Comparison of ENCODE assay signal across 9 cellular contexts in genomic region chr16:57093845-57094564, GRCh38. TPM values are rescaled to one million over a fixed set of nuclear protein-coding genes. Genes with fewer than 3 reads are reported as not detected.
DNase-seq lines count a peak whose midpoint lies in the region; ATAC-seq and TF ChIP-seq lines count a peak whose summit lies in the region.
"Had no signal": no experiment of that assay in that cellular context is flagged by ENCODE, and none has a peak within 500 bp of the region (broad histone marks: within the 10 kb centered on the region; RNA-seq: fewer than 3 reads in every experiment).

No MANE protein-coding gene starts in this region.

- DNase-seq in CD4-positive, alpha-beta memory T cell, result no peak
- DNase-seq in NB4 (ENCODE audit: low read depth), result no peak
- DNase-seq in endodermal cell, result no peak
- no peak for DNase-seq in HPDE6-E6E7 (ENCODE audit: extremely low spot score)
- no peak for DNase-seq in Karpas-422
- DNase-seq: NCI-H2081 treated with DMSO at 0.1 percent for 48 hours had no signal

- H3K4me1 Mint-ChIP-seq in CD4-positive, alpha-beta memory T cell, result peaks cover 2 to 19% (median 10%) of the 10 kb centered on the region in 4 donors
- peaks cover 8% of the 10 kb centered on the region for H3K4me1 Mint-ChIP-seq in endodermal cell

- H3K9me3 Mint-ChIP-seq in CD4-positive, alpha-beta memory T cell, result peaks cover 0 to 4% (median 0%) of the 10 kb centered on the region in 8 donors
- H3K9me3 Mint-ChIP-seq in endodermal cell, result no peaks in the 10 kb centered on the region

- H3K4me1 ChIP-seq in CD4-positive, alpha-beta memory T cell (ENCODE audit: insufficient read depth, low read length), result peaks cover 14% of the 10 kb centered on the region
- peaks cover 3% of the 10 kb centered on the region for H3K4me1 ChIP-seq in endodermal cell (ENCODE audit: control insufficient read depth, insufficient read depth, low read length)
- peaks cover 69 to 71% of the 10 kb centered on the region in 2 experiments for H3K4me1 ChIP-seq in neutrophil (ENCODE audit: control insufficient read depth in 1 of 2, insufficient read depth in 1 of 2, low read depth in 1 of 2, low read length in 1 of 2)
- H3K4me1 ChIP-seq in Karpas-422 (ENCODE audit: low read length), result peaks cover 25% of the 10 kb centered on the region

- TF ChIP-seq POLR2A in NB4 (IDR thresholded peaks at IDR 0.05; ENCODE audit: extremely low read depth, insufficient read length), result no peak

- H3K27ac ChIP-seq in CD4-positive, alpha-beta memory T cell (ENCODE audit: low read depth, low read length), result no peak overlapping the region
- no peak overlapping the region for H3K27ac ChIP-seq in endodermal cell (ENCODE audit: low read depth, low read length)
- peak overlapping the region; percentile 82 for H3K27ac ChIP-seq in neutrophil
- no peak overlapping the region for H3K27ac ChIP-seq in Karpas-422 (ENCODE audit: low read length)

- no peak for ATAC-seq in GM21447 (IDR thresholded peaks at IDR 0.05; ENCODE audit: unreplicated experiment)
- ATAC-seq in GM18870 (IDR thresholded peaks at IDR 0.05; ENCODE audit: unreplicated experiment), result no peak

- peaks cover 3% of the 10 kb centered on the region; the same call in 1 of the 2 replicates for H4K20me1 ChIP-seq in Karpas-422 (ENCODE audit: insufficient read depth, low read depth, low read length)

- H3K4me3 Mint-ChIP-seq in CD4-positive, alpha-beta memory T cell, result peak overlapping the region; percentile 64 to 84 (median 76)
- peak overlapping the region; percentile 67 for H3K4me3 Mint-ChIP-seq in endodermal cell

- H3K36me3 Mint-ChIP-seq in CD4-positive, alpha-beta memory T cell, result no peaks in the 10 kb centered on the region
- H3K36me3 Mint-ChIP-seq in endodermal cell (ENCODE audit: low read depth), result no peaks in the 10 kb centered on the region

- no peaks in the 10 kb centered on the region for H3K27me3 ChIP-seq in CD4-positive, alpha-beta memory T cell (ENCODE audit: insufficient read depth, low read length)
- H3K27me3 ChIP-seq in endodermal cell (ENCODE audit: control insufficient read depth, insufficient read depth, low read length, poor library complexity, severe bottlenecking) (peaks cover 14% of the 10 kb centered on the region), neutrophil (no peaks in the 10 kb centered on the region), Karpas-422 (ENCODE audit: low read length) (no peaks in the 10 kb centered on the region)

- 92 to 94% methylated on average over 11 to 16 of the region's 16 CpGs for WGBS in endodermal cell (ENCODE audit: insufficient coverage in 1 of 2, insufficient read length in 1 of 2), 2 experiments

- no peak overlapping the region for H3K4me3 ChIP-seq in CD4-positive, alpha-beta memory T cell (ENCODE audit: low read length in 2 of 2)
- H3K4me3 ChIP-seq in NB4 (ENCODE audit: low read depth, low read length) (peak overlapping the region; percentile 67), endodermal cell (ENCODE audit: low read length) (peak overlapping the region; percentile 83), neutrophil (ENCODE audit: low read depth in 1 of 2, low read length in 1 of 2) (peak overlapping the region; percentile 79 to 84), Karpas-422 (ENCODE audit: low read length) (no peak overlapping the region)

- no peaks in the 10 kb centered on the region for H3K36me3 ChIP-seq in CD4-positive, alpha-beta memory T cell (ENCODE audit: insufficient read depth, low read length)
- no peaks in the 10 kb centered on the region for H3K36me3 ChIP-seq in endodermal cell (ENCODE audit: control insufficient read depth, insufficient read depth, low read length)
- peaks cover 5% of the 10 kb centered on the region for H3K36me3 ChIP-seq in neutrophil
- H3K36me3 ChIP-seq in Karpas-422 (ENCODE audit: insufficient read depth, low read length), result no peaks in the 10 kb centered on the region

- peaks cover 0 to 5% of the 10 kb centered on the region in 2 donors for H3K27me3 Mint-ChIP-seq in CD4-positive, alpha-beta memory T cell
- H3K27me3 Mint-ChIP-seq in endodermal cell (ENCODE audit: insufficient read depth), result peaks cover 50% of the 10 kb centered on the region

- H3K27ac Mint-ChIP-seq in CD4-positive, alpha-beta memory T cell, result peak overlapping the region in 1 of 7 donors; percentile 60
- no peak overlapping the region for H3K27ac Mint-ChIP-seq in endodermal cell

- H3K9me3 ChIP-seq in CD4-positive, alpha-beta memory T cell (ENCODE audit: control insufficient read depth in 1 of 2, low read length in 2 of 2), result no peaks in the 10 kb centered on the region
- no peaks in the 10 kb centered on the region for H3K9me3 ChIP-seq in endodermal cell (ENCODE audit: control insufficient read depth, low read length)
- no peaks in the 10 kb centered on the region for H3K9me3 ChIP-seq in neutrophil
- H3K9me3 ChIP-seq in Karpas-422 (ENCODE audit: low read length), result no peaks in the 10 kb centered on the region

- H3K4me2 ChIP-seq in Karpas-422 (ENCODE audit: low read depth, low read length, poor library complexity, severe bottlenecking), result no peak overlapping the region

- intact Hi-C loops in CD4-positive, alpha-beta memory T cell (cut with micrococcal nuclease), result loop anchor here (2.0 kb wide), 1 partner anchor 41 kb away; no protein-coding TSS in a partner anchor

- H3K9ac ChIP-seq in endodermal cell (ENCODE audit: extremely low read depth, low read length, poor library complexity, severe bottlenecking), result no peak overlapping the region
- no peak overlapping the region for H3K9ac ChIP-seq in Karpas-422 (ENCODE audit: low read length)

- CTCF ChIA-PET in CD4-positive, alpha-beta memory T cell (lab: Charles Lee; ENCODE audit: partially characterized antibody), result interaction anchor here (0.8 to 5.3 kb wide), 18 partner anchors 8 to 132 kb away, joined by 3 to 47 read pairs (median 4); partner anchors contain the start of gene CETP

- TF ChIP-seq CTCF in NB4 (IDR thresholded peaks at IDR 0.05; ENCODE audit: low read depth, low read length), result no peak
- no peak for TF ChIP-seq CTCF in endodermal cell (conservative IDR thresholded peaks at IDR 0.05)
- no peak for TF ChIP-seq CTCF in neutrophil (IDR thresholded peaks at IDR 0.05)

- H3K79me2 ChIP-seq in Karpas-422 (ENCODE audit: low read length), result no peaks in the 10 kb centered on the region

- H2AFZ ChIP-seq in Karpas-422 (ENCODE audit: low read length), result no peak overlapping the region

- POLR2A ChIA-PET in CD4-positive, alpha-beta memory T cell (lab: Charles Lee; ENCODE audit: partially characterized antibody), result interaction anchor here (0.7 to 1.7 kb wide), 4 partner anchors 10 to 128 kb away, joined by 3 to 14 read pairs (median 6); no protein-coding TSS in a partner anchor

- no peaks in the 10 kb centered on the region for H3K9me2 ChIP-seq in Karpas-422 (replicated peaks; ENCODE audit: insufficient read depth, low read length)

RNA-seq across cellular contexts. Expression of gene CPNE2, which starts 1.6 kb away (rescaled TPM):
- 1 to 10 TPM; 3.8 to 4.1 TPM for total RNA-seq in CD4-positive, alpha-beta memory T cell
- 1 to 10 TPM; 6.7 to 6.8 TPM for polyA plus RNA-seq in CD4-positive, alpha-beta memory T cell
- 10 to 100 TPM; 12.3 to 16.6 TPM for total RNA-seq in endodermal cell
- polyA plus RNA-seq in endodermal cell (2013, experiment 1 of 2), result 32.5 TPM
- 39.2 TPM for polyA plus RNA-seq in endodermal cell (2013, experiment 2 of 2)
- 4.6 and 5.1 TPM in 2 replicates for total RNA-seq in Karpas-422 (2014; rRNA removed; shearing (Covaris generic); ENCODE audit: low replicate concordance)

Comparison
In these comparisons a context has a peak if more than half of its experiments do, and no peak if none do; other contexts are left out.
1. H3K4me3 ChIP-seq: peak in NB4 (single experiment), endodermal cell (single experiment) and neutrophil (2 of 2); none in CD4-positive, alpha-beta memory T cell (0 of 2) and Karpas-422 (single experiment).